ENCODE assay signal across 9 cellular contexts in genomic region chr11:67440229-67441081, GRCh38. TPM values are rescaled to one million over a fixed set of nuclear protein-coding genes. Genes with fewer than 3 reads are reported as not detected.
DNase-seq lines count a peak whose midpoint lies in the region; ATAC-seq and TF ChIP-seq lines count a peak whose summit lies in the region.
"Had no signal": no experiment of that assay in that cellular context is flagged by ENCODE, and none has a peak within 500 bp of the region (broad histone marks: within the 10 kb centered on the region; RNA-seq: fewer than 3 reads in every experiment).

No MANE protein-coding gene starts in this region.

- peak overlapping the region; percentile 92 to 98 (median 94) for H3K27ac Mint-ChIP-seq in CD4-positive, CD25-positive, alpha-beta regulatory T cell
- no peak overlapping the region for H3K27ac Mint-ChIP-seq in neural progenitor cell

- H4K20me1 ChIP-seq in neural progenitor cell (ENCODE audit: low read depth) = no peaks in the 10 kb centered on the region

- H3K9me3 ChIP-seq in CD4-positive, CD25-positive, alpha-beta regulatory T cell (ENCODE audit: control insufficient read depth in 2 of 2, low read length in 2 of 2) = no peaks in the 10 kb centered on the region
- no peaks in the 10 kb centered on the region for H3K9me3 ChIP-seq in neural progenitor cell (ENCODE audit: low read depth)

- H3K79me2 ChIP-seq in neural progenitor cell (ENCODE audit: low read depth) = no peaks in the 10 kb centered on the region

- DNase-seq in CD4-positive, CD25-positive, alpha-beta regulatory T cell = peak in 2 of 3 donors; percentile 29 to 66
- DNase-seq in Jurkat, Clone E6-1 (ENCODE audit: low read depth, low spot score) = no peak
- no peak for DNase-seq in neural progenitor cell (ENCODE audit: low spot score)
- no peak for DNase-seq in UCSD-AML1 (lab: John Stamatoyannopoulos, UW; ENCODE audit: unreplicated experiment)
- no peak for DNase-seq in stimulated activated CD4-positive, alpha-beta T cell treated with anti-CD3 and anti-CD28 coated beads, Interleukin-2, amount 100 ng/mL, for 48 hours

- H3K4me1 ChIP-seq in CD4-positive, CD25-positive, alpha-beta regulatory T cell (ENCODE audit: control insufficient read depth, insufficient read depth, low read length, poor library complexity, severe bottlenecking) = peaks cover 93% of the 10 kb centered on the region
- H3K4me1 ChIP-seq in neural progenitor cell = no peaks in the 10 kb centered on the region

- no peak for ATAC-seq in CD4-positive, CD25-positive, alpha-beta regulatory T cell (ENCODE audit: low read depth in 2 of 2)
- no peak for ATAC-seq in HG03196 (IDR thresholded peaks at IDR 0.05; ENCODE audit: unreplicated experiment)
- ATAC-seq in GM21619 (IDR thresholded peaks at IDR 0.05; ENCODE audit: unreplicated experiment) = no peak

- peaks cover 5% of the 10 kb centered on the region for H3K36me3 Mint-ChIP-seq in CD4-positive, CD25-positive, alpha-beta regulatory T cell
- H3K36me3 Mint-ChIP-seq in neural progenitor cell = peaks cover 8% of the 10 kb centered on the region

- no peaks in the 10 kb centered on the region for H3K27me3 ChIP-seq in CD4-positive, CD25-positive, alpha-beta regulatory T cell (ENCODE audit: control insufficient read depth, insufficient read depth, low read length)
- H3K27me3 ChIP-seq in neural progenitor cell = no peaks in the 10 kb centered on the region

- H3K36me3 ChIP-seq in CD4-positive, CD25-positive, alpha-beta regulatory T cell (ENCODE audit: control insufficient read depth, insufficient read depth, low read length) = peaks cover 3% of the 10 kb centered on the region
- H3K36me3 ChIP-seq in neural progenitor cell = no peaks in the 10 kb centered on the region

- no peak overlapping the region for H2AFZ ChIP-seq in neural progenitor cell (replicated peaks)

- H3K4me3 ChIP-seq in CD4-positive, CD25-positive, alpha-beta regulatory T cell (ENCODE audit: low read depth, low read length) = peak overlapping the region; percentile 37
- H3K4me3 ChIP-seq in Jurkat, Clone E6-1 (ENCODE audit: low read length) = peak overlapping the region; percentile 93
- no peak overlapping the region for H3K4me3 ChIP-seq in neural progenitor cell

- peaks cover 0 to 2% (median 0%) of the 10 kb centered on the region in 7 donors for H3K9me3 Mint-ChIP-seq in CD4-positive, CD25-positive, alpha-beta regulatory T cell
- H3K9me3 Mint-ChIP-seq in neural progenitor cell = no peaks in the 10 kb centered on the region

- no peak for TF ChIP-seq CTCF in neural progenitor cell (IDR thresholded peaks at IDR 0.05)

- H3K27ac ChIP-seq in CD4-positive, CD25-positive, alpha-beta regulatory T cell (ENCODE audit: insufficient read depth, low read length, poor library complexity, severe bottlenecking) = peak overlapping the region; percentile 94
- H3K27ac ChIP-seq in angular gyrus (ENCODE audit: low read depth, low read length) (peak overlapping the region; percentile 26), neural progenitor cell (no peak overlapping the region)

- no peaks in the 10 kb centered on the region for H3K27me3 Mint-ChIP-seq in CD4-positive, CD25-positive, alpha-beta regulatory T cell
- H3K27me3 Mint-ChIP-seq in neural progenitor cell (ENCODE audit: insufficient read depth, low read depth) = peaks cover 2% of the 10 kb centered on the region

- H3K9ac ChIP-seq in neural progenitor cell = no peak overlapping the region

- H3K4me1 Mint-ChIP-seq in CD4-positive, CD25-positive, alpha-beta regulatory T cell = peaks cover 6 to 75% (median 38%) of the 10 kb centered on the region in 4 donors
- peaks cover 12% of the 10 kb centered on the region for H3K4me1 Mint-ChIP-seq in neural progenitor cell

- peak overlapping the region; percentile 97 to 99 (median 98) for H3K4me3 Mint-ChIP-seq in CD4-positive, CD25-positive, alpha-beta regulatory T cell
- H3K4me3 Mint-ChIP-seq in neural progenitor cell = peak overlapping the region; percentile 44

- H3K4me2 ChIP-seq in neural progenitor cell = no peak overlapping the region

- peaks cover 19% of the 10 kb centered on the region for H3F3A ChIP-seq in neural progenitor cell (ENCODE audit: low read depth)

RNA-seq across cellular contexts. Expression of gene CORO1B, which starts 2.8 kb away (rescaled TPM):
- total RNA-seq in CD4-positive, CD25-positive, alpha-beta regulatory T cell = 70.5 TPM
- polyA plus RNA-seq in CD4-positive, CD25-positive, alpha-beta regulatory T cell = 100 to 1,000 TPM in 1 of 4 donors, 10 to 100 TPM in 3; 46.8 to 109 (median 72.8) TPM
- 41.4 TPM for polyA plus RNA-seq in Jurkat, Clone E6-1 (2012; ENCODE audit: insufficient read depth, insufficient read length)
- total RNA-seq in neural progenitor cell (ENCODE audit: low replicate concordance) = 25.5 and 68.4 TPM in 2 replicates

RNA-seq across cellular contexts. Expression of gene PTPRCAP, which starts 3.0 kb away (rescaled TPM):
- 291 TPM for total RNA-seq in CD4-positive, CD25-positive, alpha-beta regulatory T cell
- 1,000 to 10,000 TPM in 1 of 4 donors, 100 to 1,000 TPM in 3; 829 to 1,084 (median 978) TPM for polyA plus RNA-seq in CD4-positive, CD25-positive, alpha-beta regulatory T cell
- polyA plus RNA-seq in Jurkat, Clone E6-1 (2012; ENCODE audit: insufficient read depth, insufficient read length) = 125 TPM
- total RNA-seq in neural progenitor cell (ENCODE audit: low replicate concordance) = 1.1 TPM in 1 of 2 replicates, not detected in the other

RNA-seq across cellular contexts. Expression of gene GPR152, which starts 12.1 kb away (rescaled TPM):
- not detected for total RNA-seq in CD4-positive, CD25-positive, alpha-beta regulatory T cell
- under 1 TPM; 0.13 to 0.84 (median 0.35) TPM for polyA plus RNA-seq in CD4-positive, CD25-positive, alpha-beta regulatory T cell
- not detected for polyA plus RNA-seq in Jurkat, Clone E6-1 (2012; ENCODE audit: insufficient read depth, insufficient read length)
- not detected in 2 replicates for total RNA-seq in neural progenitor cell (ENCODE audit: low replicate concordance)
- total RNA-seq: renal cortical epithelial cell had no signal

RNA-seq across cellular contexts. Expression of gene RPS6KB2, which starts 12.2 kb away (rescaled TPM):
- total RNA-seq in CD4-positive, CD25-positive, alpha-beta regulatory T cell = 66.0 TPM
- 10 to 100 TPM; 44.4 to 61.5 (median 50.3) TPM for polyA plus RNA-seq in CD4-positive, CD25-positive, alpha-beta regulatory T cell
- 105 TPM for polyA plus RNA-seq in Jurkat, Clone E6-1 (2012; ENCODE audit: insufficient read depth, insufficient read length)
- 23.7 and 51.3 TPM in 2 replicates for total RNA-seq in neural progenitor cell (ENCODE audit: low replicate concordance)

RNA-seq across cellular contexts. Expression of gene CABP4, which starts 14.7 kb away (rescaled TPM):
- total RNA-seq in CD4-positive, CD25-positive, alpha-beta regulatory T cell = 13.2 TPM
- polyA plus RNA-seq in CD4-positive, CD25-positive, alpha-beta regulatory T cell = 1 to 10 TPM in 1 of 4 donors, under 1 TPM in 3; 0.57 to 1.2 (median 0.92) TPM
- not detected for polyA plus RNA-seq in Jurkat, Clone E6-1 (2012; ENCODE audit: insufficient read depth, insufficient read length)
- not detected in 2 replicates for total RNA-seq in neural progenitor cell (ENCODE audit: low replicate concordance)
- total RNA-seq: renal cortical epithelial cell had no signal

Comparison
In these comparisons a context has a peak if more than half of its experiments do, and no peak if none do; other contexts are left out.
1. DNase-seq: peak in CD4-positive, CD25-positive, alpha-beta regulatory T cell (2 of 3); none in Jurkat, Clone E6-1 (single experiment), neural progenitor cell (single experiment), UCSD-AML1 (single experiment) and stimulated activated CD4-positive, alpha-beta T cell treated with anti-CD3 and anti-CD28 coated beads, Interleukin-2, amount 100 ng/mL, for 48 hours (0 of 2).
2. RNA of gene PTPRCAP, which starts 3.0 kb away (total RNA-seq): 291 TPM in CD4-positive, CD25-positive, alpha-beta regulatory T cell (single experiment); 1.1 TPM in neural progenitor cell; every median in the first group is over 100 times any median in the second.